9 cellular contexts compared by ENCODE assay signal in genomic region chr1:154407866-154408777, GRCh38. TPM values are rescaled to one million over a fixed set of nuclear protein-coding genes. Genes with fewer than 3 reads are reported as not detected.
A peak's percentile ranks its signal among the peaks of the same experiment; 100 is the strongest.
DNase-seq lines count a peak whose midpoint lies in the region; ATAC-seq and TF ChIP-seq lines count a peak whose summit lies in the region.
"Had no signal": no experiment of that assay in that cellular context is flagged by ENCODE, and none has a peak within 500 bp of the region (broad histone marks: within the 10 kb centered on the region; RNA-seq: fewer than 3 reads in every experiment).

No MANE protein-coding gene starts in this region.

- peak overlapping the region in 57 of 59 donors; percentile 7 to 98 (median 87) for H3K27ac ChIP-seq in dorsolateral prefrontal cortex

- H3K4me3 ChIP-seq in dorsolateral prefrontal cortex: peak overlapping the region in 47 of 59 donors; percentile 1 to 84 (median 75)

- H3K27me3 ChIP-seq in dorsolateral prefrontal cortex: no peaks in the 10 kb centered on the region

- peaks cover 0 to 2% (median 0%) of the 10 kb centered on the region in 3 donors for H3K27me3 Mint-ChIP-seq in CD14-positive monocyte (ENCODE audit: low read depth in 3 of 3)
- no peaks in the 10 kb centered on the region for H3K27me3 Mint-ChIP-seq in osteocyte (ENCODE audit: unreplicated experiment)

- intact Hi-C loops in CD14-positive monocyte (cut with micrococcal nuclease) (loop anchor here (2.0 to 5.0 kb wide), 4 partner anchors 15 to 81 kb away; partner anchors contain the start of gene ATP8B2 (in 1 of the 2)), dorsolateral prefrontal cortex (cut with DNase I) (loop anchor here (2.0 to 10.0 kb wide), 4 partner anchors 17 to 81 kb away; partner anchors contain the start of gene ATP8B2 (in 1 of the 2))

- H3K4me1 Mint-ChIP-seq in CD14-positive monocyte: peaks cover 81% of the 10 kb centered on the region
- H3K4me1 Mint-ChIP-seq in osteocyte (ENCODE audit: unreplicated experiment): peaks cover 44% of the 10 kb centered on the region

- H3K27ac Mint-ChIP-seq in CD14-positive monocyte: peak overlapping the region; percentile 99 to 100 (median 99)
- peak overlapping the region; percentile 92 for H3K27ac Mint-ChIP-seq in osteocyte (ENCODE audit: unreplicated experiment)

- TF ChIP-seq CTCF in CD14-positive monocyte (IDR thresholded peaks at IDR 0.05): no peak
- no peak for TF ChIP-seq CTCF in dorsolateral prefrontal cortex (IDR thresholded peaks at IDR 0.05 in 54 of 56, conservative IDR thresholded peaks at IDR 0.05 in 2 of 56; ENCODE audit: low read depth in 1 of 56, partially characterized antibody in 56 of 56)
- TF ChIP-seq CTCF in osteocyte (IDR thresholded peaks at IDR 0.05): no peak
- TF ChIP-seq CTCF in GM20000 (IDR thresholded peaks at IDR 0.05; ENCODE audit: extremely low read depth, missing control alignments): no peak

- DNase-seq in CD14-positive monocyte (ENCODE audit: low spot score) (no peak), NAMALWA (ENCODE audit: low spot score) (peak; percentile 40), dorsolateral prefrontal cortex (no peak), osteocyte (ENCODE audit: extremely low spot score, unreplicated experiment) (no peak), COR-L47 (lab: John Stamatoyannopoulos, UW) (no peak), UCSD-AML1 (lab: John Stamatoyannopoulos, UW; ENCODE audit: unreplicated experiment) (no peak), GM20000 (ENCODE audit: low spot score) (no peak)

- H3K36me3 Mint-ChIP-seq in CD14-positive monocyte: peaks cover 39% of the 10 kb centered on the region in 2 donors
- no peaks in the 10 kb centered on the region for H3K36me3 Mint-ChIP-seq in osteocyte (ENCODE audit: unreplicated experiment)

- no peak for ATAC-seq in GM18520 (IDR thresholded peaks at IDR 0.05; ENCODE audit: unreplicated experiment)

- H3K4me3 Mint-ChIP-seq in CD14-positive monocyte: peak overlapping the region; percentile 98
- H3K4me3 Mint-ChIP-seq in osteocyte (ENCODE audit: unreplicated experiment): no peak overlapping the region
- H3K4me3 Mint-ChIP-seq: neural crest cell had no signal

- H3K9me3 Mint-ChIP-seq in CD14-positive monocyte (peaks cover 0 to 2% (median 0%) of the 10 kb centered on the region in 7 donors), osteocyte (ENCODE audit: unreplicated experiment) (no peaks in the 10 kb centered on the region)
- H3K9me3 Mint-ChIP-seq: neural crest cell had no signal

RNA-seq across cellular contexts. Expression of gene IL6R, which starts 3.0 kb away (rescaled TPM):
- 10 to 100 TPM; 56.4 to 81.7 TPM for polyA plus RNA-seq in CD14-positive monocyte
- total RNA-seq in dorsolateral prefrontal cortex (10 to 100 TPM in 86 of 120 experiments, 1 to 10 TPM in 34; 5.2 to 32.5 (median 12.2) TPM), osteocyte (10.4 and 12.4 TPM in 2 replicates)
